In genomic region chr19:44689290-44690130, GRCh38 we compare ENCODE assay signal across 9 cellular contexts. TPM values are rescaled to one million over a fixed set of nuclear protein-coding genes. Genes with fewer than 3 reads are reported as not detected.
A peak's percentile ranks its signal among the peaks of the same experiment; 100 is the strongest.
DNase-seq lines count a peak whose midpoint lies in the region; ATAC-seq and TF ChIP-seq lines count a peak whose summit lies in the region.
"Had no signal": no experiment of that assay in that cellular context is flagged by ENCODE, and none has a peak within 500 bp of the region (broad histone marks: within the 10 kb centered on the region; RNA-seq: fewer than 3 reads in every experiment).

No MANE protein-coding gene starts in this region.

- H3K4me1 ChIP-seq in Loucy (ENCODE audit: insufficient read depth, low read length, poor library complexity, severe bottlenecking) (peaks cover 8% of the 10 kb centered on the region), adrenal gland (replicated peaks in 1 of 2) (peaks cover 30 to 38% of the 10 kb centered on the region in 2 donors)

- no peaks in the 10 kb centered on the region for H3K36me3 ChIP-seq in Loucy (ENCODE audit: insufficient read depth, low read length)
- H3K36me3 ChIP-seq in adrenal gland (replicated peaks in 1 of 2), result no peaks in the 10 kb centered on the region

- no peak for TF ChIP-seq POLR2A in adrenal gland (IDR thresholded peaks at IDR 0.05)

- H3K9me3 Mint-ChIP-seq in T-cell, result no peaks in the 10 kb centered on the region

- TF ChIP-seq CTCF in Loucy (conservative IDR thresholded peaks at IDR 0.05; ENCODE audit: low read length), result peak; percentile 91
- TF ChIP-seq CTCF in adrenal gland (IDR thresholded peaks at IDR 0.05), result peak; percentile 76 to 95 (median 94)

- H3K27me3 Mint-ChIP-seq in T-cell, result peaks cover 8 to 15% of the 10 kb centered on the region in 2 donors

- no peaks in the 10 kb centered on the region for H3K9me2 ChIP-seq in Loucy (replicated peaks; ENCODE audit: low read depth, low read length)

- POLR2A ChIA-PET in T-cell (lab: Charles Lee), result interaction anchor here in 1 of 2 donors (0.8 kb wide), 1 partner anchor 81 kb away, joined by 7 read pairs; no protein-coding TSS in a partner anchor

- 35 to 43% (median 38%) methylated on average over 11 of the region's 11 CpGs for WGBS in adrenal gland, 4 donors

- H3K27ac ChIP-seq in adrenal gland, result peak overlapping the region in 1 of 5 donors; percentile 31

- H3K4me3 ChIP-seq in Loucy (ENCODE audit: low read length, poor library complexity, severe bottlenecking), result no peak overlapping the region
- no peak overlapping the region for H3K4me3 ChIP-seq in adrenal gland

- H3K27me3 ChIP-seq in Loucy (ENCODE audit: insufficient read depth, low read length, poor library complexity, severe bottlenecking) (no peaks in the 10 kb centered on the region), adrenal gland (no peaks in the 10 kb centered on the region)

- no peaks in the 10 kb centered on the region for H4K20me1 ChIP-seq in Loucy (ENCODE audit: insufficient read depth, low read length, poor library complexity, severe bottlenecking)

- 0 out of 2 replicates have a peak overlapping the region, but pooled peaks have one; percentile 58 for H2AFZ ChIP-seq in Loucy (ENCODE audit: low read length)

- peak; percentile 35 to 65 (median 39) for ATAC-seq in T-cell (replicated peaks in 1 of 4)
- ATAC-seq in left ventricle myocardium superior, result peak; percentile 72
- ATAC-seq in sciatic nerve, result peak; percentile 79
- ATAC-seq in GM21717 (IDR thresholded peaks at IDR 0.05; ENCODE audit: unreplicated experiment), result no peak
- ATAC-seq in HG02870 (IDR thresholded peaks at IDR 0.05; ENCODE audit: unreplicated experiment), result no peak

- H3K27ac Mint-ChIP-seq in T-cell, result peak overlapping the region in 1 of 2 donors; percentile 0

- DNase-seq in EH (ENCODE audit: low read depth) (peak; percentile 64), T-cell (peak; percentile 45 to 80 (median 68)), adrenal gland (peak; percentile 73 to 88 (median 83)), left ventricle myocardium superior (peak; percentile 84), sciatic nerve (ENCODE audit: low spot score) (peak; percentile 88)

- no peaks in the 10 kb centered on the region for H3K9me3 ChIP-seq in Loucy (ENCODE audit: insufficient read depth, low read depth, low read length)
- no peaks in the 10 kb centered on the region for H3K9me3 ChIP-seq in adrenal gland (replicated peaks in 1 of 3)

- intact Hi-C loops in adrenal gland (cut with DNase I), result loop anchor here in 1 of 2 donors (2.0 to 5.0 kb wide), 2 partner anchors 33 to 81 kb away; no protein-coding TSS in a partner anchor
- intact Hi-C loops in left ventricle myocardium superior (cut with micrococcal nuclease), result no loop called here
- intact Hi-C loops in sciatic nerve (cut with DNase I), result no loop called here

- peaks cover 33 to 38% (median 38%) of the 10 kb centered on the region in 3 donors for H3K4me1 Mint-ChIP-seq in T-cell

- CTCF ChIA-PET in T-cell (lab: Charles Lee), result interaction anchor here (1.4 to 3.3 kb wide), 2 partner anchors 81 kb away, joined by 7 to 13 read pairs; no protein-coding TSS in a partner anchor

- no peaks in the 10 kb centered on the region for H3K36me3 Mint-ChIP-seq in T-cell

- H3K79me2 ChIP-seq in Loucy (ENCODE audit: insufficient read depth, low read length), result no peaks in the 10 kb centered on the region

- H3K9ac ChIP-seq in Loucy (ENCODE audit: low read depth, low read length, poor library complexity, severe bottlenecking), result no peak overlapping the region

- H3K4me3 Mint-ChIP-seq in T-cell, result no peak overlapping the region

- H3K4me2 ChIP-seq in Loucy (ENCODE audit: low read depth, low read length, poor library complexity, severe bottlenecking), result peak overlapping the region; percentile 7

- no peaks in the 10 kb centered on the region for H3F3A ChIP-seq in Loucy (ENCODE audit: low read depth)

RNA-seq across cellular contexts. Expression of gene CEACAM16, which starts 9.4 kb away (rescaled TPM):
- total RNA-seq in T-cell (not detected), adrenal gland (under 1 TPM in 3 of 8 donors, not detected in 5; 0.27 to 0.69 (median 0.30) TPM), left ventricle myocardium superior (not detected), sciatic nerve (not detected)
- polyA plus RNA-seq in adrenal gland, result 1 to 10 TPM in 1 of 3 donors, under 1 TPM in 1, not detected in 1; 0.57 to 1.4 TPM
- total RNA-seq: frontal cortex had no signal

RNA-seq across cellular contexts. Expression of gene CEACAM19, which starts 18.2 kb away (rescaled TPM):
- 1 to 10 TPM in 3 of 5 donors, under 1 TPM in 2; 0.57 to 2.7 (median 1.0) TPM for total RNA-seq in T-cell
- 10 to 100 TPM in 1 of 8 donors, 1 to 10 TPM in 7; 1.6 to 11.0 (median 2.7) TPM for total RNA-seq in adrenal gland
- polyA plus RNA-seq in adrenal gland, result 10 to 100 TPM in 2 of 3 donors, 1 to 10 TPM in 1; 2.2 to 38.2 (median 26.4) TPM
- total RNA-seq in left ventricle myocardium superior, result 4.2 TPM
- total RNA-seq in sciatic nerve, result 23.4 TPM

RNA-seq across cellular contexts. Expression of gene PVR, which starts 45.8 kb away (rescaled TPM):
- 1 to 10 TPM; 1.2 to 3.4 (median 2.8) TPM for total RNA-seq in T-cell
- total RNA-seq in adrenal gland, result 10 to 100 TPM; 31.9 to 51.0 (median 44.6) TPM
- polyA plus RNA-seq in adrenal gland, result 10 to 100 TPM; 28.7 to 56.0 (median 45.0) TPM
- 40.7 TPM for total RNA-seq in left ventricle myocardium superior
- 49.1 TPM for total RNA-seq in sciatic nerve

RNA-seq across cellular contexts. Expression of gene BCL3, which starts 59.0 kb away (rescaled TPM):
- total RNA-seq in T-cell (100 to 1,000 TPM in 1 of 5 donors, 10 to 100 TPM in 4; 18.7 to 103 (median 19.4) TPM), adrenal gland (10 to 100 TPM; 32.3 to 85.1 (median 52.1) TPM), left ventricle myocardium superior (14.5 TPM), sciatic nerve (117 TPM)
- polyA plus RNA-seq in adrenal gland, result 100 to 1,000 TPM in 1 of 3 donors, 10 to 100 TPM in 2; 10.2 to 120 (median 45.9) TPM

Comparison
In these comparisons a context has a peak if more than half of its experiments do, and no peak if none do; other contexts are left out.
1. ATAC-seq: peak in T-cell (4 of 4), left ventricle myocardium superior (single experiment) and sciatic nerve (single experiment); none in GM21717 (single experiment) and HG02870 (single experiment).
2. Peak in every context shown above with its lines, with median percentiles within 50 percentile points of each other: DNase-seq.